ENCODE assay signal across 29 cellular contexts in the genomic region with DNA sequence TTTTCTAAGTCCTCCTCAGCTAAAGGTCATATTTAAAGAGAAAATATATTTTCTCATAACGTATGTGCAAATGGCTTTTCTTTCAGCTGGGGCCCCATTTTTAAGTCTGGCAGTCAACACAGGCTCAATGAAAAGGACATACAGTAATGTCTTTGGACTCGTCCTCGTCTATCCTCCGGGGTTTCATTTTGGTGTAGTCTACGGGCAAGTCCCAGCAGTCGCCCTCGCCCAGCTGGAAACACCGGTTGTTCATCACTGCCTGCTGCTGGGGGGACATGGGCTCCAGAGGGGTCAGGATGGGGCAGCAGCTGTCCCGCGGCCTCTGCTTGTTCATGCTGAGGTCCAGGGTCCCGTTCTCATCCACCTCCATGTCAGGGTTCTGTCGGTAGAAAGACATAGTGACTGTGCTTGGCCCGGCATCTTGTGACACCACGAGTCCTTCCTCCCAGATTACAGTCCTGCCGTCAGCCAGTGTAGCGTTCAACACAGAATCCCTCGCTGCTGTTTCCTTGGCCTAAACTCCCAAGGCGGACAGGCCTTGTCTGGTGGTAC.
"Had no signal": no experiment of that assay in that cellular context is flagged by ENCODE, and none has a peak within 500 bp of the region (broad histone marks: within the 10 kb centered on the region; RNA-seq: fewer than 3 reads in every experiment).

No MANE protein-coding gene starts in this region.

- H3K27me3 ChIP-seq: adrenal gland, body of pancreas, foreskin keratinocyte had no signal

- H3K4me1 ChIP-seq: adrenal gland, body of pancreas, esophagus muscularis mucosa, foreskin keratinocyte, gastroesophageal sphincter had no signal

- DNase-seq: activated CD4-positive, alpha-beta memory T cell treated with anti-CD3 and anti-CD28 coated beads for 36 hours; activated CD4-positive, alpha-beta T cell treated with anti-CD3 and anti-CD28 coated beads for 36 hours; activated CD4-positive, alpha-beta T cell treated with anti-CD3 and anti-CD28 coated beads, Interleukin-2, amount 10 ng/mL, durations not matched to agents 24 days and 14 days; activated CD4-positive, CD25-positive, alpha-beta regulatory T cell; activated CD4-positive, CD25-positive, alpha-beta regulatory T cell treated with anti-CD3 and anti-CD28 coated beads, Interleukin-2, amount 50 U/mL, for 72 hours; activated CD8-positive, alpha-beta memory T cell treated with anti-CD3 and anti-CD28 coated beads, Interleukin-2, amount 10 ng/mL, durations not matched to agents 7 days and 5 days; activated CD8-positive, alpha-beta memory T cell treated with anti-CD3 and anti-CD28 coated beads, Interleukin-2, amount 50 U/mL, for 4 hours; activated CD8-positive, alpha-beta T cell treated with anti-CD3 and anti-CD28 coated beads, Interleukin-2, amount 10 ng/mL, durations not matched to agents 7 days and 5 days; activated effector memory CD4-positive, alpha-beta T cell treated with anti-CD3 and anti-CD28 coated beads, Interleukin-2, amount 50 U/mL, for 16 hours; activated naive CD4-positive, alpha-beta T cell treated with anti-CD3 and anti-CD28 coated beads for 36 hours; activated naive CD8-positive, alpha-beta T cell treated with anti-CD3 and anti-CD28 coated beads for 36 hours; activated naive CD8-positive, alpha-beta T cell treated with anti-CD3 and anti-CD28 coated beads, Interleukin-2, amount 50 U/mL, for 24 hours; activated T-cell treated with anti-CD3 and anti-CD28 coated beads, Interleukin-2, amount 50 U/mL, for 1 hour; activated T-cell treated with anti-CD3 and anti-CD28 coated beads, Interleukin-2, amount 50 U/mL, for 48 hours; amygdala; aorta; body of pancreas; caudate nucleus; cortex of kidney; dermis blood vessel endothelial cell; effector CD4-positive, alpha-beta T cell; effector memory CD8-positive, alpha-beta T cell; erythroblast; foreskin keratinocyte; T-helper 2 cell had no signal

- H3K9me3 ChIP-seq: adrenal gland, body of pancreas, esophagus muscularis mucosa, gastroesophageal sphincter had no signal

- FAIRE-seq: colon had no signal

- ATAC-seq: activated CD4-positive, alpha-beta T cell treated with anti-CD3 and anti-CD28 coated beads for 36 hours; activated CD8-positive, alpha-beta memory T cell treated with anti-CD3 and anti-CD28 coated beads, Interleukin-2, amount 10 ng/mL, durations not matched to agents 7 days and 5 days; activated CD8-positive, alpha-beta T cell treated with anti-CD3 and anti-CD28 coated beads, Interleukin-2, amount 10 ng/mL, durations not matched to agents 7 days and 5 days; activated naive CD8-positive, alpha-beta T cell treated with anti-CD3 and anti-CD28 coated beads, Interleukin-2, amount 50 U/mL, for 24 hours; body of pancreas; effector memory CD8-positive, alpha-beta T cell; foreskin keratinocyte; gastroesophageal sphincter had no signal

- H3K36me3 ChIP-seq: adrenal gland, esophagus muscularis mucosa, gastroesophageal sphincter had no signal

- H3K27ac ChIP-seq: adrenal gland, body of pancreas, esophagus muscularis mucosa, foreskin keratinocyte, gastroesophageal sphincter had no signal

- H3K4me3 ChIP-seq: adrenal gland, body of pancreas, esophagus muscularis mucosa, gastroesophageal sphincter had no signal
